ENCODE assay signal across 21 cellular contexts in genomic region chr12:28777603-28778365, GRCh38.
"Had no signal": no experiment of that assay in that cellular context is flagged by ENCODE, and none has a peak within 500 bp of the region (broad histone marks: within the 10 kb centered on the region; RNA-seq: fewer than 3 reads in every experiment).

No MANE protein-coding gene starts in this region.

- H3K27me3 Mint-ChIP-seq: activated B cell treated with CpG ODN at 0.5 μM for 24 hours; activated CD8-positive, alpha-beta T cell treated with anti-CD3 and anti-CD28 coated beads for 36 hours; naive B cell had no signal

- ATAC-seq: activated CD8-positive, alpha-beta T cell treated with anti-CD3 and anti-CD28 coated beads for 36 hours; left cardiac atrium; upper lobe of right lung had no signal

- DNase-seq: activated B cell treated with CpG ODN at 0.5 μM for 24 hours; activated CD4-positive, alpha-beta T cell treated with anti-CD3 and anti-CD28 coated beads for 48 hours; activated CD8-positive, alpha-beta memory T cell treated with anti-CD3 and anti-CD28 coated beads, Interleukin-2, amount 50 U/mL, for 48 hours; activated CD8-positive, alpha-beta T cell treated with anti-CD3 and anti-CD28 coated beads for 36 hours; activated naive CD4-positive, alpha-beta T cell; aorta; cerebellar nuclear complex; effector CD8-positive, alpha-beta T cell; foreskin melanocyte; left cardiac atrium; naive B cell; posterior cingulate gyrus; retina; stimulated activated CD4-positive, alpha-beta T cell treated with anti-CD3 and anti-CD28 coated beads, Interleukin-12 subunit alpha, Interleukin-12 subunit beta, amount 100 ng/mL, for 4 hours; stimulated activated CD4-positive, alpha-beta T cell treated with anti-CD3 and anti-CD28 coated beads, Interleukin-2, amount 100 ng/mL, for 24 hours; upper lobe of right lung had no signal

- H3K4me1 Mint-ChIP-seq: activated B cell treated with CpG ODN at 0.5 μM for 24 hours, naive B cell had no signal

- H3K4me1 ChIP-seq: upper lobe of right lung had no signal

- H3K36me3 Mint-ChIP-seq: naive B cell had no signal

- H3K4me3 ChIP-seq: lung, thoracic aorta, upper lobe of right lung had no signal

- H3K9me3 ChIP-seq: neutrophil, thoracic aorta, upper lobe of right lung had no signal

- H3K27me3 ChIP-seq: neutrophil, upper lobe of right lung had no signal

- H3K27ac ChIP-seq: neutrophil, thoracic aorta, upper lobe of right lung had no signal

- H3K36me3 ChIP-seq: neutrophil, thoracic aorta, upper lobe of right lung had no signal

- H3K4me3 Mint-ChIP-seq: activated B cell treated with CpG ODN at 0.5 μM for 24 hours; activated CD8-positive, alpha-beta T cell treated with anti-CD3 and anti-CD28 coated beads for 36 hours; activated T-helper 1 cell treated with anti-CD3 and anti-CD28 coated beads, Interleukin-12 subunit alpha, Interleukin-12 subunit beta, Interleukin-2, Interleukin-4 antibody, amounts not matched to agents 30 ng/mL and 10 ng/mL and 1 ng/mL, durations not matched to agents 14 hours and 24 hours and 36 hours; naive B cell; T-helper 2 cell treated with Interferon-gamma antibody and Interleukin-4, amounts not matched to agents 5 μg/mL and 100 μg/mL, for 36 hours had no signal

- H3K9me3 Mint-ChIP-seq: activated B cell treated with CpG ODN at 0.5 μM for 24 hours; activated CD8-positive, alpha-beta T cell treated with anti-CD3 and anti-CD28 coated beads for 36 hours; activated T-helper 1 cell treated with anti-CD3 and anti-CD28 coated beads, Interleukin-12 subunit alpha, Interleukin-12 subunit beta, Interleukin-2, Interleukin-4 antibody, amounts not matched to agents 30 ng/mL and 10 ng/mL and 1 ng/mL, durations not matched to agents 14 hours and 24 hours and 36 hours; naive B cell; T-helper 2 cell treated with Interferon-gamma antibody and Interleukin-4, amounts not matched to agents 5 μg/mL and 100 μg/mL, for 36 hours had no signal

- H3K27ac Mint-ChIP-seq: activated B cell treated with CpG ODN at 0.5 μM for 24 hours; activated CD8-positive, alpha-beta T cell treated with anti-CD3 and anti-CD28 coated beads for 36 hours; activated T-helper 1 cell treated with anti-CD3 and anti-CD28 coated beads, Interleukin-12 subunit alpha, Interleukin-12 subunit beta, Interleukin-2, Interleukin-4 antibody, amounts not matched to agents 30 ng/mL and 10 ng/mL and 1 ng/mL, durations not matched to agents 14 hours and 24 hours and 36 hours; naive B cell; T-helper 2 cell treated with Interferon-gamma antibody and Interleukin-4, amounts not matched to agents 5 μg/mL and 100 μg/mL, for 36 hours had no signal
